ENCODE assay signal across 8 cellular contexts in genomic region chr2:45729753-45730512, GRCh38.
DNase-seq lines count a peak whose midpoint lies in the region; ATAC-seq and TF ChIP-seq lines count a peak whose summit lies in the region.

No MANE protein-coding gene starts in this region.

- H3K27me3 ChIP-seq in A673 (replicated peaks; ENCODE audit: insufficient read depth, low read depth, low read length, poor library complexity) (no peaks in the 10 kb centered on the region), Panc1 (ENCODE audit: control insufficient read depth, insufficient read depth, low read length) (no peaks in the 10 kb centered on the region)

- BruUV-seq in A673 (replicated peaks; lab: Mats Ljungman, UMichigan) (no TSS peak), Panc1 (replicated peaks; lab: Mats Ljungman, UMichigan) (no TSS peak)

- intact Hi-C loops in A673 (cut with micrococcal nuclease; ENCODE audit: unreplicated experiment) (no loop called here), Panc1 (cut with micrococcal nuclease; ENCODE audit: unreplicated experiment) (no loop called here)

- H3K36me3 ChIP-seq in A673 (ENCODE audit: insufficient read depth, low read length, poor library complexity, severe bottlenecking) (no peaks in the 10 kb centered on the region), Panc1 (ENCODE audit: control insufficient read depth, insufficient read depth, low read length) (no peaks in the 10 kb centered on the region)

- H3K4me1 ChIP-seq in A673 (ENCODE audit: insufficient read depth, low read length, poor library complexity, severe bottlenecking) (no peaks in the 10 kb centered on the region), Panc1 (ENCODE audit: control insufficient read depth, insufficient read depth, low read length) (no peaks in the 10 kb centered on the region)

- no peaks in the 10 kb centered on the region for H3K9me3 ChIP-seq in A673 (ENCODE audit: low read depth, low read length, poor library complexity, severe bottlenecking)
- H3K9me3 ChIP-seq in Panc1 (ENCODE audit: control insufficient read depth, insufficient read depth, low read depth, low read length) = no peaks in the 10 kb centered on the region

- TF ChIP-seq CTCF in A673 (conservative IDR thresholded peaks at IDR 0.05; ENCODE audit: low read depth, low read length) (peak; percentile 45), Panc1 (IDR thresholded peaks at IDR 0.05) (peak; percentile 50)

- H3K27ac ChIP-seq in A673 (ENCODE audit: low read depth, low read length, poor library complexity, severe bottlenecking) (no peak overlapping the region), Panc1 (ENCODE audit: low read length) (no peak overlapping the region)

- peak; percentile 55 for ATAC-seq in GM18907 (IDR thresholded peaks at IDR 0.05; ENCODE audit: unreplicated experiment)
- peak; percentile 51 for ATAC-seq in HG03025 (IDR thresholded peaks at IDR 0.05; ENCODE audit: low FRiP score, unreplicated experiment)
- ATAC-seq in Panc1 = peak; percentile 78

- POLR2A ChIA-PET in A673 (lab: Charles Lee; ENCODE audit: low non-redundant PET) (no interaction called here), Panc1 (lab: Charles Lee) (no interaction called here)

- in situ Hi-C loops in Panc1 (cut with HindIII; ENCODE audit: low pct_unique_long_range_greater_than_20kb, low sequenced_read_pairs) = no loop called here

- CTCF ChIA-PET in A673 (lab: Charles Lee) (no interaction called here), Panc1 (lab: Charles Lee) (interaction anchor here (0.6 kb wide), 1 partner anchor 50 kb away, joined by 3 read pairs; no protein-coding TSS in a partner anchor)

- H3K4me3 ChIP-seq in A673 (ENCODE audit: low read depth, low read length, poor library complexity, severe bottlenecking) (no peak overlapping the region), Panc1 (ENCODE audit: low read depth in 2 of 2, low read length in 2 of 2) (no peak overlapping the region)

- DNase-seq in A673 (ENCODE audit: low spot score) (peak; percentile 11), Panc1 (ENCODE audit: low read depth, low spot score) (no peak), iris pigment epithelial cell (ENCODE audit: low read depth) (peak; percentile 23), T-helper 2 cell (no peak), D341Med (ENCODE audit: low spot score) (no peak), AG20443 (ENCODE audit: low spot score) (no peak)

Comparison
In these comparisons a context has a peak if more than half of its experiments do, and no peak if none do; other contexts are left out.
1. DNase-seq: peak in A673 (single experiment) and iris pigment epithelial cell (single experiment); none in Panc1 (single experiment), T-helper 2 cell (0 of 5), D341Med (single experiment) and AG20443 (single experiment).
2. Peak in every context shown above with its lines, with median percentiles within 50 percentile points of each other: ATAC-seq.